1 cellular context compared by ENCODE assay signal in genomic region chr7:98251844-98252639, GRCh38.
TF ChIP-seq lines count a peak whose summit lies in the region.

Gene TECPR1, minus strand, starts transcription at chr7:98252232. Its CDS starts 6,086 bp downstream, at chr7:98246146.

TF ChIP-seq in GM12878, 131 proteins besides CTCF, POLR2A, EP300 and RAD21 (continued from another document):
- TF ChIP-seq RELB (IDR thresholded peaks at IDR 0.05; ENCODE audit: low read depth) = no peak
- TF ChIP-seq TAF1 (IDR thresholded peaks at IDR 0.05; ENCODE audit: borderline replicate concordance, low read depth, low read length) = peak; percentile 35; the same call in 1 of the 2 replicates
- peak; percentile 74 for TF ChIP-seq ELK1 (IDR thresholded peaks at IDR 0.05; ENCODE audit: low read depth, low read length)
- TF ChIP-seq FOXM1 (IDR thresholded peaks at IDR 0.05; ENCODE audit: low read depth, low read length) = no peak
